ENCODE assay signal across 8 cellular contexts in genomic region chr5:10607666-10608442, GRCh38. TPM values are rescaled to one million over a fixed set of nuclear protein-coding genes. Genes with fewer than 3 reads are reported as not detected.
A peak's percentile ranks its signal among the peaks of the same experiment; 100 is the strongest.
DNase-seq lines count a peak whose midpoint lies in the region; ATAC-seq, FAIRE-seq and TF ChIP-seq lines count a peak whose summit lies in the region.

No MANE protein-coding gene starts in this region.

- H3K27ac ChIP-seq in body of pancreas, result no peak overlapping the region

- ATAC-seq in GM21619 (IDR thresholded peaks at IDR 0.05; ENCODE audit: unreplicated experiment) (peak; percentile 61), body of pancreas (peak; percentile 50)

- no peaks in the 10 kb centered on the region for H3K36me3 ChIP-seq in body of pancreas (replicated peaks in 1 of 2; ENCODE audit: insufficient read depth in 1 of 2, low read depth in 2 of 2)

- DNase-seq in GM12891 (ENCODE audit: insufficient read length, low spot score), result no peak
- DNase-seq in KBM-7, result peak; percentile 82
- peak in 2 of 4 donors; percentile 23 to 59 for DNase-seq in body of pancreas
- DNase-seq in NK-92 treated with Interleukin-12 subunit alpha and Interleukin-12 subunit beta, amount 100 ng/mL, for 24 hours (lab: John Stamatoyannopoulos, UW), result no peak
- DNase-seq in ACHN, result no peak
- DNase-seq in SW480 (ENCODE audit: low spot score), result no peak

- H3K27me3 ChIP-seq in body of pancreas (no peaks in the 10 kb centered on the region), mononuclear cell (ENCODE audit: insufficient read depth, low read length) (no peaks in the 10 kb centered on the region)

- peak; percentile 82 for FAIRE-seq in GM12891 (lab: Jason Lieb, UNC)

- H3K4me1 ChIP-seq in body of pancreas (no peaks in the 10 kb centered on the region), mononuclear cell (ENCODE audit: insufficient read depth, low read length) (peaks cover 32% of the 10 kb centered on the region)

- no peak overlapping the region for H3K4me3 ChIP-seq in body of pancreas
- peak overlapping the region; percentile 9 for H3K4me3 ChIP-seq in mononuclear cell (ENCODE audit: low read length)

- intact Hi-C loops in body of pancreas (cut with DNase I), result no loop called here

- no peak for TF ChIP-seq CTCF in body of pancreas (IDR thresholded peaks at IDR 0.05)

- 60 to 61% methylated on average over 14 of the region's 14 CpGs for WGBS in body of pancreas, 2 donors

- TF ChIP-seq POLR2A in GM12891 (IDR thresholded peaks at IDR 0.05; ENCODE audit: low read depth, low read length) (no peak; the same call in 1 of the 2 replicates), body of pancreas (IDR thresholded peaks at IDR 0.05) (no peak)

- in situ Hi-C loops in KBM-7 (cut with MboI; ENCODE audit: low pct_unique_long_range_greater_than_20kb, low sequenced_read_pairs), result no loop called here
- in situ Hi-C loops in ACHN (cut with HindIII; ENCODE audit: low pct_ligation_motif_present, low pct_unique_long_range_greater_than_20kb, low sequenced_read_pairs), result no loop called here

- H3K9me3 ChIP-seq in body of pancreas (no peaks in the 10 kb centered on the region), mononuclear cell (ENCODE audit: low read depth, low read length) (no peaks in the 10 kb centered on the region)

TF ChIP-seq in GM12891, 5 proteins besides CTCF, POLR2A, EP300 and RAD21:
- no peak for TF ChIP-seq TAF1 (IDR thresholded peaks at IDR 0.05; ENCODE audit: low read depth, low read length)
- no peak for TF ChIP-seq SPI1 (IDR thresholded peaks at IDR 0.05; ENCODE audit: low read depth, low read length)
- no peak for TF ChIP-seq POLR2AphosphoS5 (IDR thresholded peaks at IDR 0.05; ENCODE audit: low read depth, low read length)
- TF ChIP-seq POU2F2 (IDR thresholded peaks at IDR 0.05; ENCODE audit: low read depth, low read length), result peak; percentile 58; the same call in 1 of the 2 replicates
- TF ChIP-seq PAX5 (IDR thresholded peaks at IDR 0.05; ENCODE audit: insufficient read depth, low read length, severe bottlenecking), result no peak

RNA-seq across cellular contexts. Expression of gene ANKRD33B, which starts 44.0 kb away (rescaled TPM):
- polyA plus RNA-seq in GM12891 (2012; ENCODE audit: low read depth, missing spikeins), result 27.9 TPM
- total RNA-seq in body of pancreas, result 1 to 10 TPM; 2.3 to 3.9 TPM
- 2.7 TPM for total RNA-seq in mononuclear cell
